12 cellular contexts compared by ENCODE assay signal in the genomic region with DNA sequence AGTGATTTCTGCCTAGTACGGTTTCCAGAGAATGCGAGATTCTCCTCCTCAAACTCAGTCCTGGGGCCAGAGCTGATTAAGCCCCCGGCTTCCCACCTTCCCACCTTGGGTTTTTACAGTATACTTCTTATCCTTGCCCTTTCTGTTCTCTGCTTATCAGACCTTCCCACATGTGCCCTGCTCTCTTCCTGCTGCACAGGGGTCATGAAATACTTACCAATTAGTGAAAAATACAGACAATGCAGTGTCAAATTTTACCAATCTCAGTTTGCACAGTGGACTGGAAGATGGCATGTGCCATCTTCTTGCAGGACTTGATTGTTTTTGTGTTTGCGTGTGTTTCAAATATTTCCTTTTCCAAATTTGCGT. TPM values are rescaled to one million over a fixed set of nuclear protein-coding genes. Genes with fewer than 3 reads are reported as not detected.
A peak's percentile ranks its signal among the peaks of the same experiment; 100 is the strongest.
DNase-seq lines count a peak whose midpoint lies in the region; ATAC-seq and TF ChIP-seq lines count a peak whose summit lies in the region.
"Had no signal": no experiment of that assay in that cellular context is flagged by ENCODE, and none has a peak within 500 bp of the region (broad histone marks: within the 10 kb centered on the region; RNA-seq: fewer than 3 reads in every experiment).

No MANE protein-coding gene starts in this region.

- no peaks in the 10 kb centered on the region for H3K27me3 Mint-ChIP-seq in MCF 10A (ENCODE audit: insufficient read depth, unreplicated experiment)
- no peaks in the 10 kb centered on the region for H3K27me3 Mint-ChIP-seq in activated CD4-positive, alpha-beta memory T cell treated with anti-CD3 and anti-CD28 coated beads, Interleukin-2, amount 10 ng/mL, durations not matched to agents 7 days and 5 days

- intact Hi-C loops in MCF 10A (cut with micrococcal nuclease): no loop called here
- intact Hi-C loops in mammary epithelial cell (cut with micrococcal nuclease): no loop called here
- intact Hi-C loops in esophagus squamous epithelium (cut with DNase I): no loop called here

- H3K9me3 Mint-ChIP-seq in MCF 10A (ENCODE audit: unreplicated experiment): no peaks in the 10 kb centered on the region
- H3K9me3 Mint-ChIP-seq in activated CD4-positive, alpha-beta memory T cell treated with anti-CD3 and anti-CD28 coated beads, Interleukin-2, amount 10 ng/mL, durations not matched to agents 7 days and 5 days: no peaks in the 10 kb centered on the region

- no TSS peak for BruUV-seq in MCF 10A (replicated peaks; lab: Mats Ljungman, UMichigan)
- BruUV-seq in mammary epithelial cell (replicated peaks; lab: Mats Ljungman, UMichigan): no TSS peak

- H3K4me3 ChIP-seq in mammary epithelial cell (replicated peaks in 1 of 3; ENCODE audit: insufficient read depth in 1 of 3, low read depth in 2 of 3, low read length in 3 of 3) (no peak overlapping the region), esophagus squamous epithelium (peak overlapping the region in 1 of 4 donors; percentile 13), upper lobe of left lung (no peak overlapping the region)
- H3K4me3 ChIP-seq: left lung had no signal

- peak overlapping the region; percentile 61 for H3K27ac Mint-ChIP-seq in MCF 10A (ENCODE audit: low read depth, unreplicated experiment)
- peak overlapping the region; percentile 97 for H3K27ac Mint-ChIP-seq in activated CD4-positive, alpha-beta memory T cell treated with anti-CD3 and anti-CD28 coated beads, Interleukin-2, amount 10 ng/mL, durations not matched to agents 7 days and 5 days

- peaks cover 19% of the 10 kb centered on the region for H3K4me1 ChIP-seq in mammary epithelial cell (ENCODE audit: insufficient read depth, low read length)
- peaks cover 20 to 98% (median 74%) of the 10 kb centered on the region in 3 donors for H3K4me1 ChIP-seq in esophagus squamous epithelium
- peaks cover 61 to 89% (median 70%) of the 10 kb centered on the region in 4 donors for H3K4me1 ChIP-seq in upper lobe of left lung

- H3K4me3 Mint-ChIP-seq in MCF 10A (ENCODE audit: unreplicated experiment): no peak overlapping the region
- peak overlapping the region; percentile 56 for H3K4me3 Mint-ChIP-seq in activated CD4-positive, alpha-beta memory T cell treated with anti-CD3 and anti-CD28 coated beads, Interleukin-2, amount 10 ng/mL, durations not matched to agents 7 days and 5 days

- H3K27me3 ChIP-seq in mammary epithelial cell (ENCODE audit: insufficient read depth, low read length) (no peaks in the 10 kb centered on the region), esophagus squamous epithelium (no peaks in the 10 kb centered on the region), upper lobe of left lung (no peaks in the 10 kb centered on the region)
- H3K27me3 ChIP-seq: left lung had no signal

- H3K36me3 Mint-ChIP-seq in MCF 10A (ENCODE audit: insufficient read depth, unreplicated experiment): peaks cover 19% of the 10 kb centered on the region
- H3K36me3 Mint-ChIP-seq in activated CD4-positive, alpha-beta memory T cell treated with anti-CD3 and anti-CD28 coated beads, Interleukin-2, amount 10 ng/mL, durations not matched to agents 7 days and 5 days (ENCODE audit: low read depth): peaks cover 10% of the 10 kb centered on the region

- H3K36me3 ChIP-seq in mammary epithelial cell (ENCODE audit: insufficient read depth, low read length): no peaks in the 10 kb centered on the region
- no peaks in the 10 kb centered on the region for H3K36me3 ChIP-seq in esophagus squamous epithelium
- peaks cover 0 to 2% (median 0%) of the 10 kb centered on the region in 4 donors for H3K36me3 ChIP-seq in upper lobe of left lung
- H3K36me3 ChIP-seq: left lung had no signal

- POLR2A ChIA-PET in MCF 10A (lab: Yijun Ruan, JAX): no interaction called here
- POLR2A ChIA-PET in activated CD4-positive, alpha-beta memory T cell treated with anti-CD3 and anti-CD28 coated beads, Interleukin-2, amount 10 ng/mL, durations not matched to agents 7 days and 5 days (lab: Charles Lee): interaction anchor here (1.1 to 10.1 kb wide), 14 partner anchors 9 to 140 kb away, joined by 3 to 118 read pairs (median 10); partner anchors contain the start of genes SRSF5 and SUSD6

- peaks cover 18% of the 10 kb centered on the region for H3K4me1 Mint-ChIP-seq in MCF 10A (ENCODE audit: insufficient read depth, unreplicated experiment)
- H3K4me1 Mint-ChIP-seq in activated CD4-positive, alpha-beta memory T cell treated with anti-CD3 and anti-CD28 coated beads, Interleukin-2, amount 10 ng/mL, durations not matched to agents 7 days and 5 days: peaks cover 91% of the 10 kb centered on the region

- no peak for TF ChIP-seq EP300 in upper lobe of left lung (IDR thresholded peaks at IDR 0.05)

- WGBS in mammary epithelial cell (ENCODE audit: low coverage, missing lambda C conversion rate): 99% methylated on average over 5 of the region's 5 CpGs
- 61 to 84% methylated on average over 5 of the region's 5 CpGs for WGBS in esophagus squamous epithelium, 2 donors
- 74 to 82% methylated on average over 5 of the region's 5 CpGs for WGBS in upper lobe of left lung, 2 donors

- in situ Hi-C loops in mammary epithelial cell (cut with MboI; ENCODE audit: low sequenced_read_pairs in 2 of 2): no loop called here

- CTCF ChIA-PET in MCF 10A (lab: Yijun Ruan, JAX) (interaction anchor here (0.7 kb wide), 1 partner anchor 14 kb away, joined by 4 read pairs; no protein-coding TSS in a partner anchor), mammary epithelial cell (lab: Charles Lee; ENCODE audit: low non-redundant PET) (no interaction called here)
- CTCF ChIA-PET in activated CD4-positive, alpha-beta memory T cell treated with anti-CD3 and anti-CD28 coated beads, Interleukin-2, amount 10 ng/mL, durations not matched to agents 7 days and 5 days (lab: Charles Lee): interaction anchor here (0.7 to 3.2 kb wide), 3 partner anchors 12 to 84 kb away, joined by 3 to 14 read pairs (median 4); no protein-coding TSS in a partner anchor

- no peak for ATAC-seq in upper lobe of left lung (ENCODE audit: low FRiP score in 2 of 2)
- ATAC-seq in GM18517 (IDR thresholded peaks at IDR 0.05; ENCODE audit: unreplicated experiment): no peak

- no peak overlapping the region for H3K4me2 ChIP-seq in mammary epithelial cell (ENCODE audit: insufficient read depth, low read depth, low read length)

- peaks cover 97% of the 10 kb centered on the region for H3K79me2 ChIP-seq in mammary epithelial cell (ENCODE audit: insufficient read depth, low read length)

- dilution Hi-C loops in mammary epithelial cell (cut with HindIII; ENCODE audit: low sequenced_read_pairs): no loop called here

- no peak overlapping the region for H2AFZ ChIP-seq in mammary epithelial cell (ENCODE audit: low read depth, low read length)

- no peak for TF ChIP-seq POLR2A in esophagus squamous epithelium (IDR thresholded peaks at IDR 0.05)
- TF ChIP-seq POLR2A in upper lobe of left lung (IDR thresholded peaks at IDR 0.05): no peak

- H3K9ac ChIP-seq in mammary epithelial cell (ENCODE audit: insufficient read depth, low read length): no peak overlapping the region

- no peaks in the 10 kb centered on the region for H4K20me1 ChIP-seq in mammary epithelial cell (ENCODE audit: insufficient read depth, low read length)

- DNase-seq in MCF 10A (ENCODE audit: unreplicated experiment): no peak
- no peak for DNase-seq in mammary epithelial cell
- DNase-seq in activated CD4-positive, alpha-beta memory T cell treated with anti-CD3 and anti-CD28 coated beads, Interleukin-2, amount 10 ng/mL, durations not matched to agents 7 days and 5 days: no peak
- DNase-seq in esophagus squamous epithelium (lab: John Stamatoyannopoulos, UW): no peak
- DNase-seq in upper lobe of left lung: no peak
- DNase-seq in SIG-M5 treated with dmso at 0.1 percent for 504 hours (lab: John Stamatoyannopoulos, UW; ENCODE audit: unreplicated experiment): no peak
- DNase-seq in NCI-H146 (lab: John Stamatoyannopoulos, UW): no peak
- DNase-seq: activated CD4-positive, alpha-beta T cell treated with anti-CD3 and anti-CD28 coated beads, Interleukin-2, amount 50 U/mL, for 4 hours; left lung; NCI-H2029 had no signal

- TF ChIP-seq CTCF in MCF 10A (IDR thresholded peaks at IDR 0.05; ENCODE audit: unreplicated experiment) (no peak), mammary epithelial cell (conservative IDR thresholded peaks at IDR 0.05 in 1 of 2, IDR thresholded peaks at IDR 0.05 in 1 of 2; ENCODE audit: extremely low read depth in 1 of 2, insufficient read depth in 1 of 2, low read depth in 1 of 2, low read length in 2 of 2) (no peak), esophagus squamous epithelium (IDR thresholded peaks at IDR 0.05) (no peak), upper lobe of left lung (IDR thresholded peaks at IDR 0.05) (no peak)

- H3K27ac ChIP-seq in mammary epithelial cell (ENCODE audit: insufficient read depth, low read depth, low read length): no peak overlapping the region
- H3K27ac ChIP-seq in esophagus squamous epithelium: peak overlapping the region in 3 of 4 donors; percentile 52 to 77 (median 65)
- peak overlapping the region; percentile 53 to 74 (median 58) for H3K27ac ChIP-seq in upper lobe of left lung

- H3K9me3 ChIP-seq in mammary epithelial cell (replicated peaks; ENCODE audit: insufficient read depth, low read length) (no peaks in the 10 kb centered on the region), esophagus squamous epithelium (no peaks in the 10 kb centered on the region), upper lobe of left lung (no peaks in the 10 kb centered on the region)
- H3K9me3 ChIP-seq: left lung had no signal

RNA-seq across cellular contexts. Expression of gene SUSD6, which starts 14.7 kb away (rescaled TPM):
- 27.7 and 32.1 TPM in 2 replicates for total RNA-seq in MCF 10A (2022)
- 10 to 100 TPM; 34.8 to 45.6 TPM for total RNA-seq in mammary epithelial cell
- 17.1 TPM for polyA plus RNA-seq in mammary epithelial cell
- polyA minus RNA-seq in mammary epithelial cell: 41.4 TPM
- 10 to 100 TPM; 63.4 to 65.2 TPM for total RNA-seq in activated CD4-positive, alpha-beta memory T cell treated with anti-CD3 and anti-CD28 coated beads, Interleukin-2, amount 10 ng/mL, durations not matched to agents 7 days and 5 days
- total RNA-seq in esophagus squamous epithelium: 10 to 100 TPM; 22.4 to 43.1 (median 27.8) TPM
- total RNA-seq in upper lobe of left lung: 10 to 100 TPM; 63.4 to 90.4 (median 81.6) TPM

RNA-seq across cellular contexts. Expression of gene CCDC177, which starts 51.4 kb away (rescaled TPM):
- total RNA-seq in MCF 10A (2022) (not detected in 2 replicates), mammary epithelial cell (not detected), esophagus squamous epithelium (under 1 TPM in 1 of 4 donors, not detected in 3; 0.22 TPM), upper lobe of left lung (not detected)
- not detected for polyA plus RNA-seq in mammary epithelial cell
- not detected for polyA minus RNA-seq in mammary epithelial cell
- total RNA-seq in activated CD4-positive, alpha-beta memory T cell treated with anti-CD3 and anti-CD28 coated beads, Interleukin-2, amount 10 ng/mL, durations not matched to agents 7 days and 5 days: not detected
- total RNA-seq: aorta, left lung had no signal
- polyA plus RNA-seq: aorta had no signal
